ENCODE assay signal across 29 cellular contexts in genomic region chr5:113036321-113036720, GRCh38.
"Had no signal": no experiment of that assay in that cellular context is flagged by ENCODE, and none has a peak within 500 bp of the region (broad histone marks: within the 10 kb centered on the region; RNA-seq: fewer than 3 reads in every experiment).

No MANE protein-coding gene starts in this region.

- DNase-seq: activated CD4-positive, alpha-beta memory T cell treated with anti-CD3 and anti-CD28 coated beads for 36 hours; activated CD4-positive, alpha-beta T cell treated with anti-CD3 and anti-CD28 coated beads for 36 hours; activated CD4-positive, alpha-beta T cell treated with anti-CD3 and anti-CD28 coated beads, Interleukin-2, amount 10 ng/mL, durations not matched to agents 24 days and 14 days; activated CD4-positive, CD25-positive, alpha-beta regulatory T cell; activated CD4-positive, CD25-positive, alpha-beta regulatory T cell treated with anti-CD3 and anti-CD28 coated beads, Interleukin-2, amount 50 U/mL, for 72 hours; activated CD8-positive, alpha-beta memory T cell treated with anti-CD3 and anti-CD28 coated beads, Interleukin-2, amount 10 ng/mL, durations not matched to agents 7 days and 5 days; activated CD8-positive, alpha-beta memory T cell treated with anti-CD3 and anti-CD28 coated beads, Interleukin-2, amount 50 U/mL, for 4 hours; activated CD8-positive, alpha-beta T cell treated with anti-CD3 and anti-CD28 coated beads, Interleukin-2, amount 10 ng/mL, durations not matched to agents 7 days and 5 days; activated effector memory CD4-positive, alpha-beta T cell treated with anti-CD3 and anti-CD28 coated beads, Interleukin-2, amount 50 U/mL, for 16 hours; activated naive CD4-positive, alpha-beta T cell treated with anti-CD3 and anti-CD28 coated beads for 36 hours; activated naive CD8-positive, alpha-beta T cell treated with anti-CD3 and anti-CD28 coated beads for 36 hours; activated naive CD8-positive, alpha-beta T cell treated with anti-CD3 and anti-CD28 coated beads, Interleukin-2, amount 50 U/mL, for 24 hours; activated T-cell treated with anti-CD3 and anti-CD28 coated beads, Interleukin-2, amount 50 U/mL, for 1 hour; activated T-cell treated with anti-CD3 and anti-CD28 coated beads, Interleukin-2, amount 50 U/mL, for 48 hours; adrenal gland; amygdala; aorta; body of pancreas; central memory CD4-positive, alpha-beta T cell; cerebellar nuclear complex; colonic mucosa; effector CD8-positive, alpha-beta T cell; foreskin fibroblast; heart left ventricle; T-helper 2 cell had no signal

- H3K9me3 Mint-ChIP-seq: activated CD4-positive, alpha-beta memory T cell treated with anti-CD3 and anti-CD28 coated beads for 36 hours; activated CD4-positive, alpha-beta T cell treated with anti-CD3 and anti-CD28 coated beads, Interleukin-2, amount 10 ng/mL, durations not matched to agents 24 days and 14 days; activated naive CD4-positive, alpha-beta T cell treated with anti-CD3 and anti-CD28 coated beads for 36 hours; activated naive CD4-positive, alpha-beta T cell treated with anti-CD3 and anti-CD28 coated beads, Interleukin-2, amount 50 U/mL, for 24 hours; activated naive CD8-positive, alpha-beta T cell treated with anti-CD3 and anti-CD28 coated beads for 36 hours; activated naive CD8-positive, alpha-beta T cell treated with anti-CD3 and anti-CD28 coated beads, Interleukin-2, amount 50 U/mL, for 24 hours; activated T-helper 1 cell treated with anti-CD3 and anti-CD28 coated beads, Interleukin-12 subunit alpha, Interleukin-12 subunit beta, Interleukin-2, Interleukin-4 antibody, amounts not matched to agents 30 ng/mL and 10 ng/mL and 1 ng/mL, durations not matched to agents 14 hours and 24 hours and 36 hours; activated T-helper 2 cell treated with anti-CD3 and anti-CD28 coated beads, Interferon-gamma antibody, Interleukin-2, Interleukin-4, amounts not matched to agents 10 μg/mL and 5 μg/mL and 100 μg/mL, durations not matched to agents 14 hours and 24 hours and 36 hours had no signal

- H3K27me3 ChIP-seq: adrenal gland, body of pancreas, colonic mucosa, heart left ventricle had no signal

- H3K27ac ChIP-seq: adrenal gland, body of pancreas, colonic mucosa, epithelial cell of prostate, heart left ventricle had no signal

- H3K4me3 ChIP-seq: adrenal gland, body of pancreas, colonic mucosa, heart left ventricle had no signal

- H3K27me3 Mint-ChIP-seq: activated CD4-positive, alpha-beta memory T cell treated with anti-CD3 and anti-CD28 coated beads for 36 hours; activated CD4-positive, alpha-beta T cell treated with anti-CD3 and anti-CD28 coated beads for 36 hours; activated CD8-positive, alpha-beta memory T cell treated with anti-CD3 and anti-CD28 coated beads, Interleukin-2, amount 10 ng/mL, durations not matched to agents 7 days and 5 days; activated naive CD4-positive, alpha-beta T cell treated with anti-CD3 and anti-CD28 coated beads, Interleukin-2, amount 50 U/mL, for 24 hours; activated naive CD8-positive, alpha-beta T cell treated with anti-CD3 and anti-CD28 coated beads for 36 hours; activated naive CD8-positive, alpha-beta T cell treated with anti-CD3 and anti-CD28 coated beads, Interleukin-2, amount 50 U/mL, for 24 hours had no signal

- H3K36me3 Mint-ChIP-seq: activated CD4-positive, alpha-beta memory T cell treated with anti-CD3 and anti-CD28 coated beads for 36 hours; activated CD8-positive, alpha-beta memory T cell treated with anti-CD3 and anti-CD28 coated beads, Interleukin-2, amount 10 ng/mL, durations not matched to agents 7 days and 5 days; activated naive CD4-positive, alpha-beta T cell treated with anti-CD3 and anti-CD28 coated beads, Interleukin-2, amount 50 U/mL, for 24 hours; activated naive CD8-positive, alpha-beta T cell treated with anti-CD3 and anti-CD28 coated beads for 36 hours had no signal

- H3K4me3 Mint-ChIP-seq: activated CD4-positive, alpha-beta memory T cell treated with anti-CD3 and anti-CD28 coated beads for 36 hours; activated CD4-positive, alpha-beta T cell treated with anti-CD3 and anti-CD28 coated beads for 36 hours; activated CD4-positive, alpha-beta T cell treated with anti-CD3 and anti-CD28 coated beads, Interleukin-2, amount 10 ng/mL, durations not matched to agents 24 days and 14 days; activated CD8-positive, alpha-beta memory T cell treated with anti-CD3 and anti-CD28 coated beads, Interleukin-2, amount 10 ng/mL, durations not matched to agents 7 days and 5 days; activated CD8-positive, alpha-beta T cell treated with anti-CD3 and anti-CD28 coated beads, Interleukin-2, amount 10 ng/mL, durations not matched to agents 7 days and 5 days; activated naive CD4-positive, alpha-beta T cell treated with anti-CD3 and anti-CD28 coated beads for 36 hours; activated naive CD4-positive, alpha-beta T cell treated with anti-CD3 and anti-CD28 coated beads, Interleukin-2, amount 50 U/mL, for 24 hours; activated naive CD8-positive, alpha-beta T cell treated with anti-CD3 and anti-CD28 coated beads for 36 hours; activated naive CD8-positive, alpha-beta T cell treated with anti-CD3 and anti-CD28 coated beads, Interleukin-2, amount 50 U/mL, for 24 hours; activated T-helper 1 cell treated with anti-CD3 and anti-CD28 coated beads, Interleukin-12 subunit alpha, Interleukin-12 subunit beta, Interleukin-2, Interleukin-4 antibody, amounts not matched to agents 30 ng/mL and 10 ng/mL and 1 ng/mL, durations not matched to agents 14 hours and 24 hours and 36 hours had no signal

- H3K4me1 Mint-ChIP-seq: activated naive CD8-positive, alpha-beta T cell treated with anti-CD3 and anti-CD28 coated beads for 36 hours had no signal

- H3K36me3 ChIP-seq: adrenal gland, colonic mucosa had no signal

- ATAC-seq: activated CD4-positive, alpha-beta T cell treated with anti-CD3 and anti-CD28 coated beads for 36 hours; activated CD8-positive, alpha-beta memory T cell treated with anti-CD3 and anti-CD28 coated beads, Interleukin-2, amount 10 ng/mL, durations not matched to agents 7 days and 5 days; activated CD8-positive, alpha-beta T cell treated with anti-CD3 and anti-CD28 coated beads, Interleukin-2, amount 10 ng/mL, durations not matched to agents 7 days and 5 days; activated naive CD8-positive, alpha-beta T cell treated with anti-CD3 and anti-CD28 coated beads, Interleukin-2, amount 50 U/mL, for 24 hours; body of pancreas; heart left ventricle had no signal

- H3K4me1 ChIP-seq: body of pancreas, colonic mucosa had no signal

- H3K27ac Mint-ChIP-seq: activated CD4-positive, alpha-beta memory T cell treated with anti-CD3 and anti-CD28 coated beads for 36 hours; activated CD4-positive, alpha-beta T cell treated with anti-CD3 and anti-CD28 coated beads for 36 hours; activated CD4-positive, alpha-beta T cell treated with anti-CD3 and anti-CD28 coated beads, Interleukin-2, amount 10 ng/mL, durations not matched to agents 24 days and 14 days; activated CD8-positive, alpha-beta memory T cell treated with anti-CD3 and anti-CD28 coated beads, Interleukin-2, amount 10 ng/mL, durations not matched to agents 7 days and 5 days; activated CD8-positive, alpha-beta T cell treated with anti-CD3 and anti-CD28 coated beads, Interleukin-2, amount 10 ng/mL, durations not matched to agents 7 days and 5 days; activated naive CD4-positive, alpha-beta T cell treated with anti-CD3 and anti-CD28 coated beads for 36 hours; activated naive CD4-positive, alpha-beta T cell treated with anti-CD3 and anti-CD28 coated beads, Interleukin-2, amount 50 U/mL, for 24 hours; activated naive CD8-positive, alpha-beta T cell treated with anti-CD3 and anti-CD28 coated beads for 36 hours; activated naive CD8-positive, alpha-beta T cell treated with anti-CD3 and anti-CD28 coated beads, Interleukin-2, amount 50 U/mL, for 24 hours; activated T-helper 1 cell treated with anti-CD3 and anti-CD28 coated beads, Interleukin-12 subunit alpha, Interleukin-12 subunit beta, Interleukin-2, Interleukin-4 antibody, amounts not matched to agents 30 ng/mL and 10 ng/mL and 1 ng/mL, durations not matched to agents 14 hours and 24 hours and 36 hours; activated T-helper 2 cell treated with anti-CD3 and anti-CD28 coated beads, Interferon-gamma antibody, Interleukin-2, Interleukin-4, amounts not matched to agents 10 μg/mL and 5 μg/mL and 100 μg/mL, durations not matched to agents 14 hours and 24 hours and 36 hours had no signal

- H3K9me3 ChIP-seq: adrenal gland, body of pancreas, colonic mucosa, heart left ventricle had no signal
